10 cellular contexts compared by ENCODE assay signal in genomic region chr6:133286765-133287164, GRCh38. TPM values are rescaled to one million over a fixed set of nuclear protein-coding genes. Genes with fewer than 3 reads are reported as not detected.
DNase-seq lines count a peak whose midpoint lies in the region; ATAC-seq, FAIRE-seq and TF ChIP-seq lines count a peak whose summit lies in the region.
"Had no signal": no experiment of that assay in that cellular context is flagged by ENCODE, and none has a peak within 500 bp of the region (broad histone marks: within the 10 kb centered on the region; RNA-seq: fewer than 3 reads in every experiment).

No MANE protein-coding gene starts in this region.

- H3K4me3 ChIP-seq in bronchial epithelial cell (ENCODE audit: low read depth, low read length), result no peak overlapping the region

- peak; percentile 53 for DNase-seq in DMS 273 (lab: John Stamatoyannopoulos, UW; ENCODE audit: unreplicated experiment)
- DNase-seq in DMS 273 treated with DMSO at 0.1 percent for 48 hours (lab: John Stamatoyannopoulos, UW), result no peak
- DNase-seq in bronchial epithelial cell (ENCODE audit: low read depth), result peak; percentile 25
- peak; percentile 6 for DNase-seq in non-pigmented ciliary epithelial cell (ENCODE audit: low read depth)
- DNase-seq in cerebellum (ENCODE audit: low spot score), result no peak

- peak; percentile 60 for TF ChIP-seq CTCF in LNCAP (IDR thresholded peaks at IDR 0.05)
- peak; percentile 48 for TF ChIP-seq CTCF in bronchial epithelial cell (IDR thresholded peaks at IDR 0.05; ENCODE audit: insufficient read depth, low read length, severe bottlenecking)

- ATAC-seq in GM21390 (IDR thresholded peaks at IDR 0.05; ENCODE audit: unreplicated experiment) (no peak), GM18861 (IDR thresholded peaks at IDR 0.05; ENCODE audit: unreplicated experiment) (no peak)

- no peak for FAIRE-seq in bronchial epithelial cell (lab: Jason Lieb, UNC)
- FAIRE-seq: A204.1 had no signal

- no peaks in the 10 kb centered on the region for H3K36me3 ChIP-seq in bronchial epithelial cell (ENCODE audit: control insufficient read depth, insufficient read depth, low read length)

- no peaks in the 10 kb centered on the region for H3K27me3 ChIP-seq in bronchial epithelial cell (ENCODE audit: control insufficient read depth, insufficient read depth, low read length)

RNA-seq across cellular contexts. Expression of gene EYA4, which starts 45.6 kb away (rescaled TPM):
- total RNA-seq in bronchial epithelial cell (9.7 and 13.1 TPM in 2 replicates), cerebellum (2.4 TPM)
- total RNA-seq: pulmonary artery endothelial cell had no signal

Comparison
In these comparisons a context has a peak if more than half of its experiments do, and no peak if none do; other contexts are left out.
1. DNase-seq: peak in DMS 273 (single experiment), bronchial epithelial cell (single experiment) and non-pigmented ciliary epithelial cell (single experiment); none in DMS 273 treated with DMSO at 0.1 percent for 48 hours (single experiment) and cerebellum (single experiment).